In the genomic region with DNA sequence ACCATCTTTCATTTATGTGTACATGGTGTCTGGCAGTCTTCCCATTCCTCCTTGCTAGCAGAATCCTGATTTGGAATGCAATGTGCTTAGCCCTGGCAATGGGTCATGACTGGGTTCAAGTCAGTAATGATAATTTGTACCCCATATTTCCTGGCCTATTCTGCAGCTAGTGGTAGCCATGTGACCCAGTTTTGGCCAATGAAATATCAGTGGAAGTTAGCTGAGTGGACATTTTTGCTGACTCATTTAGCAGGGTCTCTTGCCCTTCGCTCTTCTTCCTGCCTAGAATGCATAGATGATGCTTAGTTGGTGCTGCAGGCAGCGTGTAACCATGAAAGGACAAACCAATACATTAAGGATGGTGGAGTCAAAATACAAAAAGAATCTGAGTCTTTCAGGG, we compare ENCODE assay signal across 25 cellular contexts.
"Had no signal": no experiment of that assay in that cellular context is flagged by ENCODE, and none has a peak within 500 bp of the region (broad histone marks: within the 10 kb centered on the region; RNA-seq: fewer than 3 reads in every experiment).

No MANE protein-coding gene starts in this region.

- H3K36me3 Mint-ChIP-seq: naive thymus-derived CD4-positive, alpha-beta T cell; natural killer cell treated with Interleukin-12 subunit alpha and Interleukin-12 subunit beta and Interleukin-15 and Interleukin-18, amount 100 ng/mL, for 72 hours; stimulated activated effector memory CD8-positive, alpha-beta T cell treated with anti-CD3 and anti-CD28 coated beads, Interleukin-12 subunit alpha, Interleukin-12 subunit beta, amount 100 ng/mL, for 72 hours had no signal

- ATAC-seq: mucosa of descending colon; naive thymus-derived CD4-positive, alpha-beta T cell; natural killer cell treated with Interleukin-12 subunit alpha and Interleukin-12 subunit beta and Interleukin-15 and Interleukin-18, amount 100 ng/mL, for 72 hours; pancreas; right cardiac atrium; stimulated activated effector memory CD8-positive, alpha-beta T cell treated with anti-CD3 and anti-CD28 coated beads, Interleukin-12 subunit alpha, Interleukin-12 subunit beta, amount 100 ng/mL, for 72 hours; upper lobe of right lung had no signal

- H3K36me3 ChIP-seq: left ventricle myocardium inferior, pancreas, prostate gland, sigmoid colon, spleen, suprapubic skin, thoracic aorta, tibial artery, upper lobe of right lung had no signal

- H3K27me3 ChIP-seq: pancreas, sigmoid colon, spleen, suprapubic skin, tibial artery, upper lobe of right lung had no signal

- H3K9me3 ChIP-seq: left ventricle myocardium inferior, mucosa of descending colon, pancreas, prostate gland, sigmoid colon, spleen, suprapubic skin, thoracic aorta, tibial artery, upper lobe of right lung had no signal

- H3K27me3 Mint-ChIP-seq: natural killer cell treated with Interleukin-12 subunit alpha and Interleukin-12 subunit beta and Interleukin-15 and Interleukin-18, amount 100 ng/mL, for 72 hours; stimulated activated naive CD8-positive, alpha-beta T cell treated with anti-CD3 and anti-CD28 coated beads, Interleukin-15, Interleukin-2, amounts not matched to agents 100 ng/mL and 50 ng/mL, for 24 hours had no signal

- DNase-seq: islet precursor cell; left ventricle myocardium inferior; midbrain; mucosa of descending colon; naive thymus-derived CD4-positive, alpha-beta T cell; nucleus accumbens; pancreas; posterior cingulate gyrus; retina; right cardiac atrium; sigmoid colon; small intestine; spleen; stimulated activated CD4-positive, alpha-beta T cell treated with anti-CD3 and anti-CD28 coated beads, Interleukin-4, amount 100 ng/mL, for 24 hours; stimulated activated naive CD4-positive, alpha-beta T cell; tibial artery; trophoblast cell; upper lobe of right lung had no signal

- H3K4me1 ChIP-seq: left ventricle myocardium inferior, prostate gland, sigmoid colon, spleen, suprapubic skin, tibial artery, upper lobe of right lung had no signal

- H3K4me1 Mint-ChIP-seq: naive thymus-derived CD4-positive, alpha-beta T cell; stimulated activated effector memory CD8-positive, alpha-beta T cell treated with anti-CD3 and anti-CD28 coated beads, Interleukin-12 subunit alpha, Interleukin-12 subunit beta, amount 100 ng/mL, for 72 hours had no signal

- H3K4me3 ChIP-seq: left ventricle myocardium inferior, lung, mucosa of descending colon, pancreas, prostate gland, sigmoid colon, spleen, suprapubic skin, thoracic aorta, tibial artery, upper lobe of right lung had no signal

- H3K27ac ChIP-seq: left ventricle myocardium inferior, pancreas, prostate gland, sigmoid colon, spleen, suprapubic skin, thoracic aorta, tibial artery, upper lobe of right lung had no signal

- H3K27ac Mint-ChIP-seq: naive thymus-derived CD4-positive, alpha-beta T cell; natural killer cell treated with Interleukin-12 subunit alpha and Interleukin-12 subunit beta and Interleukin-15 and Interleukin-18, amount 100 ng/mL, for 72 hours; stimulated activated effector memory CD8-positive, alpha-beta T cell treated with anti-CD3 and anti-CD28 coated beads, Interleukin-12 subunit alpha, Interleukin-12 subunit beta, amount 100 ng/mL, for 72 hours; stimulated activated naive CD8-positive, alpha-beta T cell treated with anti-CD3 and anti-CD28 coated beads, Interleukin-15, Interleukin-2, amounts not matched to agents 100 ng/mL and 50 ng/mL, for 24 hours had no signal

- H3K4me3 Mint-ChIP-seq: naive thymus-derived CD4-positive, alpha-beta T cell; natural killer cell treated with Interleukin-12 subunit alpha and Interleukin-12 subunit beta and Interleukin-15 and Interleukin-18, amount 100 ng/mL, for 72 hours; stimulated activated effector memory CD8-positive, alpha-beta T cell treated with anti-CD3 and anti-CD28 coated beads, Interleukin-12 subunit alpha, Interleukin-12 subunit beta, amount 100 ng/mL, for 72 hours; stimulated activated naive CD8-positive, alpha-beta T cell treated with anti-CD3 and anti-CD28 coated beads, Interleukin-15, Interleukin-2, amounts not matched to agents 100 ng/mL and 50 ng/mL, for 24 hours had no signal

- H3K9me3 Mint-ChIP-seq: naive thymus-derived CD4-positive, alpha-beta T cell; natural killer cell treated with Interleukin-12 subunit alpha and Interleukin-12 subunit beta and Interleukin-15 and Interleukin-18, amount 100 ng/mL, for 72 hours; stimulated activated effector memory CD8-positive, alpha-beta T cell treated with anti-CD3 and anti-CD28 coated beads, Interleukin-12 subunit alpha, Interleukin-12 subunit beta, amount 100 ng/mL, for 72 hours; stimulated activated naive CD8-positive, alpha-beta T cell treated with anti-CD3 and anti-CD28 coated beads, Interleukin-15, Interleukin-2, amounts not matched to agents 100 ng/mL and 50 ng/mL, for 24 hours had no signal
